Comparison of ENCODE assay signal across 10 cellular contexts in genomic region chr2:234493117-234493516, GRCh38. TPM values are rescaled to one million over a fixed set of nuclear protein-coding genes. Genes with fewer than 3 reads are reported as not detected.
DNase-seq lines count a peak whose midpoint lies in the region; ATAC-seq and TF ChIP-seq lines count a peak whose summit lies in the region.
"Had no signal": no experiment of that assay in that cellular context is flagged by ENCODE, and none has a peak within 500 bp of the region (broad histone marks: within the 10 kb centered on the region; RNA-seq: fewer than 3 reads in every experiment).

No MANE protein-coding gene starts in this region.

- no peak for TF ChIP-seq CTCF in Panc1 (IDR thresholded peaks at IDR 0.05)

- H3K79me1 ChIP-seq in neuronal stem cell (ENCODE audit: low read depth, low read length): peaks cover 7% of the 10 kb centered on the region

- H2BK15ac ChIP-seq in neuronal stem cell (ENCODE audit: low read length): no peak overlapping the region

- H3K4me2 ChIP-seq in neuronal stem cell (ENCODE audit: insufficient read depth, low read length, poor library complexity, severe bottlenecking): peak overlapping the region; percentile 63

- no TSS peak for BruUV-seq in Panc1 (replicated peaks; lab: Mats Ljungman, UMichigan)

- in situ Hi-C loops in Panc1 (cut with HindIII; ENCODE audit: low pct_unique_long_range_greater_than_20kb, low sequenced_read_pairs): no loop called here

- no peaks in the 10 kb centered on the region for H3K27me3 ChIP-seq in CD8-positive, alpha-beta memory T cell (ENCODE audit: insufficient read depth, low read length, poor library complexity, severe bottlenecking)
- H3K27me3 ChIP-seq in Panc1 (ENCODE audit: control insufficient read depth, insufficient read depth, low read length) (no peaks in the 10 kb centered on the region), neuronal stem cell (ENCODE audit: control insufficient read depth in 3 of 3, insufficient read depth in 3 of 3, low read depth in 1 of 3, low read length in 3 of 3) (peaks cover 0 to 25% (median 0%) of the 10 kb centered on the region in 3 experiments)
- H3K27me3 ChIP-seq: uterus had no signal

- H3K9ac ChIP-seq in neuronal stem cell (ENCODE audit: low read depth, low read length, poor library complexity): no peak overlapping the region

- H2AFZ ChIP-seq in neuronal stem cell (ENCODE audit: low read length): no peak overlapping the region

- H3K4me3 Mint-ChIP-seq in CD8-positive, alpha-beta memory T cell: peak overlapping the region; percentile 96 to 100 (median 98)
- peak overlapping the region; percentile 95 to 100 for H3K4me3 Mint-ChIP-seq in effector memory CD8-positive, alpha-beta T cell

- POLR2A ChIA-PET in CD8-positive, alpha-beta memory T cell (lab: Charles Lee): interaction anchor here (0.5 to 2.1 kb wide), 5 partner anchors 9 to 201 kb away, joined by 4 to 9 read pairs (median 5); no protein-coding TSS in a partner anchor
- POLR2A ChIA-PET in Panc1 (lab: Charles Lee): no interaction called here

- CTCF ChIA-PET in CD8-positive, alpha-beta memory T cell (lab: Charles Lee): interaction anchor here (0.8 to 6.2 kb wide), 5 partner anchors 21 to 358 kb away, joined by 3 to 86 read pairs (median 3); no protein-coding TSS in a partner anchor
- CTCF ChIA-PET in Panc1 (lab: Charles Lee): no interaction called here

- no peak overlapping the region for H2BK5ac ChIP-seq in neuronal stem cell (ENCODE audit: low read length)

- H4K8ac ChIP-seq in neuronal stem cell (ENCODE audit: low read depth, low read length): no peak overlapping the region

- peak overlapping the region; percentile 91 to 100 (median 99) for H3K27ac Mint-ChIP-seq in CD8-positive, alpha-beta memory T cell
- H3K27ac Mint-ChIP-seq in effector memory CD8-positive, alpha-beta T cell: peak overlapping the region; percentile 99 to 100

- peaks cover 44% of the 10 kb centered on the region for H3K4me1 ChIP-seq in CD8-positive, alpha-beta memory T cell (ENCODE audit: insufficient read depth, low read length)
- H3K4me1 ChIP-seq in Panc1 (ENCODE audit: control insufficient read depth, insufficient read depth, low read length) (peaks cover 46% of the 10 kb centered on the region), neuronal stem cell (ENCODE audit: control insufficient read depth in 2 of 2, insufficient read depth in 1 of 2, low read depth in 1 of 2, low read length in 2 of 2) (peaks cover 16 to 19% of the 10 kb centered on the region in 2 donors)

- peaks cover 22% of the 10 kb centered on the region for H3K36me3 ChIP-seq in CD8-positive, alpha-beta memory T cell (ENCODE audit: insufficient read depth, low read length)
- H3K36me3 ChIP-seq in Panc1 (ENCODE audit: control insufficient read depth, insufficient read depth, low read length): peaks cover 7% of the 10 kb centered on the region
- H3K36me3 ChIP-seq in neuronal stem cell (replicated peaks in 1 of 2; ENCODE audit: control insufficient read depth in 2 of 2, insufficient read depth in 2 of 2, low read length in 2 of 2): peaks cover 0 to 2% of the 10 kb centered on the region in 2 donors
- H3K36me3 ChIP-seq: uterus had no signal

- peaks cover 51 to 59% (median 59%) of the 10 kb centered on the region in 3 donors for H3K4me1 Mint-ChIP-seq in CD8-positive, alpha-beta memory T cell
- peaks cover 50% of the 10 kb centered on the region in 2 donors for H3K4me1 Mint-ChIP-seq in effector memory CD8-positive, alpha-beta T cell (ENCODE audit: low read depth in 2 of 2)

- peaks cover 0 to 18% of the 10 kb centered on the region in 2 donors for H3K27me3 Mint-ChIP-seq in CD8-positive, alpha-beta memory T cell
- H3K27me3 Mint-ChIP-seq in effector memory CD8-positive, alpha-beta T cell: no peaks in the 10 kb centered on the region

- peak in 1 of 5 donors; percentile 24 for DNase-seq in CD8-positive, alpha-beta memory T cell
- DNase-seq in Panc1 (ENCODE audit: low read depth, low spot score) (no peak), neuronal stem cell (ENCODE audit: low spot score) (no peak), epidermal melanocyte (ENCODE audit: insufficient read length, low spot score) (no peak), putamen (ENCODE audit: low spot score) (no peak), DMS79 (lab: John Stamatoyannopoulos, UW) (no peak)
- no peak for DNase-seq in effector memory CD8-positive, alpha-beta T cell
- no peak for DNase-seq in stimulated activated CD4-positive, alpha-beta T cell treated with anti-CD3 and anti-CD28 coated beads, Interleukin-15, amount 100 ng/mL, for 24 hours
- DNase-seq: NCI-H82, uterus had no signal

- H3K18ac ChIP-seq in neuronal stem cell (ENCODE audit: low read length): no peak overlapping the region

- no peak overlapping the region for H3K4ac ChIP-seq in neuronal stem cell (ENCODE audit: low read length)

- H3K36me3 Mint-ChIP-seq in CD8-positive, alpha-beta memory T cell: peaks cover 30 to 75% (median 35%) of the 10 kb centered on the region in 3 donors
- peaks cover 98% of the 10 kb centered on the region for H3K36me3 Mint-ChIP-seq in effector memory CD8-positive, alpha-beta T cell (ENCODE audit: insufficient read depth)

- no peak overlapping the region for H2AK5ac ChIP-seq in neuronal stem cell (ENCODE audit: low read depth, low read length)

- H3K4me3 ChIP-seq in CD8-positive, alpha-beta memory T cell (ENCODE audit: low read length): peak overlapping the region; percentile 75
- H3K4me3 ChIP-seq in Panc1 (ENCODE audit: low read depth in 2 of 2, low read length in 2 of 2): peak overlapping the region; percentile 72 to 97
- peak overlapping the region in 1 of 2 donors; percentile 77 for H3K4me3 ChIP-seq in neuronal stem cell (ENCODE audit: low read length in 2 of 2)
- H3K4me3 ChIP-seq: uterus had no signal

- ATAC-seq in Panc1: no peak
- ATAC-seq in effector memory CD8-positive, alpha-beta T cell (replicated peaks): no peak

- H2BK120ac ChIP-seq in neuronal stem cell (ENCODE audit: low read depth, low read length): no peak overlapping the region

- peak overlapping the region; percentile 95 for H3K27ac ChIP-seq in CD8-positive, alpha-beta memory T cell (ENCODE audit: low read depth, low read length)
- peak overlapping the region; percentile 91 for H3K27ac ChIP-seq in Panc1 (ENCODE audit: low read length)
- H3K27ac ChIP-seq in neuronal stem cell (replicated peaks; ENCODE audit: low read length): no peak overlapping the region
- H3K27ac ChIP-seq: uterus had no signal

- H3K14ac ChIP-seq in neuronal stem cell (ENCODE audit: low read length): no peak overlapping the region

- no peak overlapping the region for H2BK12ac ChIP-seq in neuronal stem cell (ENCODE audit: low read length)

- intact Hi-C loops in Panc1 (cut with micrococcal nuclease; ENCODE audit: unreplicated experiment): loop anchor here (5.0 kb wide), 3 partner anchors 126 to 356 kb away; no protein-coding TSS in a partner anchor

- H3K9me3 ChIP-seq in CD8-positive, alpha-beta memory T cell (ENCODE audit: low read length): no peaks in the 10 kb centered on the region
- H3K9me3 ChIP-seq in Panc1 (ENCODE audit: control insufficient read depth, insufficient read depth, low read depth, low read length): no peaks in the 10 kb centered on the region
- H3K9me3 ChIP-seq in neuronal stem cell (replicated peaks in 1 of 2; ENCODE audit: control insufficient read depth in 2 of 2, insufficient read depth in 1 of 2, low read depth in 1 of 2, low read length in 2 of 2): no peaks in the 10 kb centered on the region
- H3K9me3 ChIP-seq: uterus had no signal

- H3K9me3 Mint-ChIP-seq in CD8-positive, alpha-beta memory T cell: peaks cover 0 to 8% (median 3%) of the 10 kb centered on the region in 5 donors
- no peaks in the 10 kb centered on the region for H3K9me3 Mint-ChIP-seq in effector memory CD8-positive, alpha-beta T cell

- H4K91ac ChIP-seq in neuronal stem cell (ENCODE audit: low read depth, low read length, poor library complexity): no peak overlapping the region

- H3K23ac ChIP-seq in neuronal stem cell (ENCODE audit: low read depth, low read length, poor library complexity): no peak overlapping the region

- whole genome bisulfite sequencing in neuronal stem cell (ENCODE audit: extremely low coverage in 2 of 2, insufficient read length in 2 of 2, insufficient replicate concordance in 1 of 2), 2 donors: no CpG with 5 or more reads among the region's 4 CpGs

RNA-seq across cellular contexts. Expression of gene ARL4C, which starts 3.8 kb away (rescaled TPM):
- total RNA-seq in CD8-positive, alpha-beta memory T cell: 10 to 100 TPM; 54.0 to 54.7 TPM
- 247 TPM for polyA plus RNA-seq in CD8-positive, alpha-beta memory T cell
- 151 TPM for total RNA-seq in Panc1 (2021; ENCODE audit: unreplicated experiment)
- polyA plus RNA-seq in Panc1 (2012; ENCODE audit: insufficient read length): 176 TPM
- 123 TPM for polyA plus RNA-seq in neuronal stem cell (2013, experiment 1 of 2)
- polyA plus RNA-seq in neuronal stem cell (2013, experiment 2 of 2): 127 TPM
